8 cellular contexts compared by ENCODE assay signal in the genomic region with DNA sequence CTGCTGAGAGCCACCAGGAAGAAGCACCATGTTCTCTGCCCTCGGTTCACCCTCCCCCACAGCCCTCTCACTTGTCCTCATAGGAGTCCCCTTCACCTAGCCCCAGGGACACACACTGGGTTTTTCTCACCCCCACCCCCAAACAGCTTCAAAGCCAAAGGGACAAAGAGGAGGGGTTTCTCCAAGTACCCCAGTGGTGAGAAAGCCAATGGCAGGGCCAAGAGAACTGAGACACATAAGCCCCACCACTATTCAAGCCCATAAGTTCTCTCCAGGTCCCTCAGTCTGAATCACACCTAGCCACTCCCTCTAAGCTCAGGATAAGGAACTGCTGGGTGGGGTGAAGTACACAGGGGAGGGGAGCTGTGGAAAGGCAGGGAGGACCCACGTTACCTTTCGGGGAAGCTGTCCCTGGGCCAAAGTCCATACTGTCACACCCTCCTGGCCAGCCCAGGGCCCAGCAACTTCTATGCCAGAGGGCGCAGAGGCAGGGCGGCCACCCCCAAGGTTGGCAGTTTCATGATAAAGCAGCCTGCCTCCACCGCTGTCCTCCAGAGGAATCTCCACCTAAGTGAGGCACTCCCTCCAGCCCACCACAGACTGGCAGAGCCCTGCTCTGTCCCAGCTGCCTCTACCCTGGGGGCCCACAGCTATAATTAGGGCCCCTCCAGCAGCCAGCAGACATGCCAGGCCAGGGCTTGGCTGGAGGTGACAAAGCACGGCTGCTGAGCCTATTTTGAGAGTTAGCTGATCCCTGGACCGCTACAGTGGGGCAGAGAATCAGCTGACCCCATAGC. TPM values are rescaled to one million over a fixed set of nuclear protein-coding genes. Genes with fewer than 3 reads are reported as not detected.
DNase-seq lines count a peak whose midpoint lies in the region; TF ChIP-seq lines count a peak whose summit lies in the region.

No MANE protein-coding gene starts in this region.

- H3K27me3 ChIP-seq in CD4-positive, alpha-beta memory T cell (ENCODE audit: insufficient read depth, low read length), result no peaks in the 10 kb centered on the region
- no peaks in the 10 kb centered on the region for H3K27me3 ChIP-seq in prostate gland (replicated peaks; ENCODE audit: insufficient read depth)

- CTCF ChIA-PET in CD4-positive, alpha-beta memory T cell (lab: Charles Lee; ENCODE audit: partially characterized antibody), result interaction anchor here (2.4 to 31.3 kb wide), 3 partner anchors 12 to 51 kb away, joined by 8 to 1077 read pairs (median 209); a partner anchor contains a TSS
- CTCF ChIA-PET in RWPE1 (lab: Yijun Ruan, JAX), result interaction anchor here (0.5 to 2.0 kb wide), 6 partner anchors 20 to 1108 kb away, joined by 3 to 11 read pairs (median 4); a partner anchor contains a TSS

- intact Hi-C loops in CD4-positive, alpha-beta memory T cell (cut with micrococcal nuclease), result no loop called here
- intact Hi-C loops in cardiac septum (cut with DNase I) (loop anchor here (2.0 kb wide), 1 partner anchor 16 kb away; no protein-coding TSS in a partner anchor), prostate gland (cut with DNase I) (no loop called here)

- peaks cover 3% of the 10 kb centered on the region for H3K36me3 ChIP-seq in CD4-positive, alpha-beta memory T cell (ENCODE audit: insufficient read depth, low read length)
- no peaks in the 10 kb centered on the region for H3K36me3 ChIP-seq in prostate gland

- no peak for TF ChIP-seq CTCF in RWPE1 (conservative IDR thresholded peaks at IDR 0.05; ENCODE audit: low read depth)
- no peak for TF ChIP-seq CTCF in prostate gland (IDR thresholded peaks at IDR 0.05)

- peak overlapping the region in 2 of 8 donors; percentile 15 to 20 for H3K4me3 Mint-ChIP-seq in CD4-positive, alpha-beta memory T cell

- peak in 1 of 5 donors; percentile 35 for DNase-seq in CD4-positive, alpha-beta memory T cell
- peak; percentile 48 for DNase-seq in RWPE1 (ENCODE audit: low spot score)
- DNase-seq in cardiac septum (ENCODE audit: low spot score), result peak; percentile 83
- DNase-seq in prostate gland (ENCODE audit: low spot score), result peak; percentile 46
- DNase-seq in stimulated activated CD8-positive, alpha-beta memory T cell treated with anti-CD3 and anti-CD28 coated beads, Interleukin-4, amount 100 ng/mL, for 48 hours, result no peak
- no peak for DNase-seq in RPMI8226
- DNase-seq in stimulated activated naive CD4-positive, alpha-beta T cell (lab: John Stamatoyannopoulos, UW), result no peak
- DNase-seq in CD1c-positive myeloid dendritic cell (ENCODE audit: extremely low spot score), result no peak

- peaks cover 27 to 78% (median 53%) of the 10 kb centered on the region in 4 donors for H3K4me1 Mint-ChIP-seq in CD4-positive, alpha-beta memory T cell

- peak overlapping the region; percentile 86 to 97 (median 91) for H3K27ac Mint-ChIP-seq in CD4-positive, alpha-beta memory T cell

- no peaks in the 10 kb centered on the region for H3K9me3 ChIP-seq in CD4-positive, alpha-beta memory T cell (ENCODE audit: control insufficient read depth in 1 of 2, low read length in 2 of 2)
- H3K9me3 ChIP-seq in prostate gland, result no peaks in the 10 kb centered on the region

- POLR2A ChIA-PET in CD4-positive, alpha-beta memory T cell (lab: Charles Lee; ENCODE audit: partially characterized antibody), result interaction anchor here (0.6 to 12.8 kb wide), 6 partner anchors 13 to 1207 kb away, joined by 3 to 136 read pairs (median 4); a partner anchor contains a TSS
- POLR2A ChIA-PET in RWPE1 (lab: Yijun Ruan, JAX; ENCODE audit: low non-redundant PET), result no interaction called here

- H3K27me3 Mint-ChIP-seq in CD4-positive, alpha-beta memory T cell, result no peaks in the 10 kb centered on the region

- peaks cover 28 to 53% of the 10 kb centered on the region in 2 donors for H3K36me3 Mint-ChIP-seq in CD4-positive, alpha-beta memory T cell

- no peak overlapping the region for H3K4me3 ChIP-seq in CD4-positive, alpha-beta memory T cell (ENCODE audit: low read length in 2 of 2)
- no peak overlapping the region for H3K4me3 ChIP-seq in prostate gland

- peak overlapping the region; percentile 76 for H3K27ac ChIP-seq in CD4-positive, alpha-beta memory T cell (ENCODE audit: low read depth, low read length)
- H3K27ac ChIP-seq in RWPE1, result peak overlapping the region; percentile 46
- H3K27ac ChIP-seq in prostate gland, result peak overlapping the region; percentile 44 to 45

- peaks cover 56% of the 10 kb centered on the region for H3K4me1 ChIP-seq in CD4-positive, alpha-beta memory T cell (ENCODE audit: insufficient read depth, low read length)
- H3K4me1 ChIP-seq in prostate gland (replicated peaks), result no peaks in the 10 kb centered on the region

- 65% methylated on average over 8 of the region's 8 CpGs for WGBS in prostate gland

- no peaks in the 10 kb centered on the region for H3K9me3 Mint-ChIP-seq in CD4-positive, alpha-beta memory T cell

- no peak for TF ChIP-seq POLR2A in prostate gland (IDR thresholded peaks at IDR 0.05)

RNA-seq across cellular contexts. Expression of a gene that starts 39.0 kb away (rescaled TPM):
- 10 to 100 TPM; 78.0 to 81.1 TPM for total RNA-seq in CD4-positive, alpha-beta memory T cell
- polyA plus RNA-seq in CD4-positive, alpha-beta memory T cell, result 10 to 100 TPM; 17.9 to 20.4 TPM
- total RNA-seq in cardiac septum (21.2 TPM), prostate gland (10 to 100 TPM; 43.5 to 45.0 TPM)

RNA-seq across cellular contexts. Expression of a gene that starts 43.9 kb away (rescaled TPM):
- total RNA-seq in CD4-positive, alpha-beta memory T cell, result 10 to 100 TPM; 43.4 to 46.9 TPM
- polyA plus RNA-seq in CD4-positive, alpha-beta memory T cell, result 1 to 10 TPM in 1 of 2 donors, under 1 TPM in 1; 0.13 to 4.1 TPM
- 28.8 TPM for total RNA-seq in cardiac septum
- 10 to 100 TPM; 20.9 to 24.1 TPM for total RNA-seq in prostate gland

Comparison
In these comparisons a context has a peak if more than half of its experiments do, and no peak if none do; other contexts are left out.
1. DNase-seq: peak in RWPE1 (single experiment), cardiac septum (single experiment) and prostate gland (single experiment); none in stimulated activated CD8-positive, alpha-beta memory T cell treated with anti-CD3 and anti-CD28 coated beads, Interleukin-4, amount 100 ng/mL, for 48 hours (single experiment), RPMI8226 (single experiment), stimulated activated naive CD4-positive, alpha-beta T cell (0 of 6) and CD1c-positive myeloid dendritic cell (single experiment).
2. Peak in every context shown above with its lines, with median percentiles within 50 percentile points of each other: H3K27ac ChIP-seq.